Comparison of ENCODE assay signal across 8 cellular contexts in genomic region chr12:53221203-53222076, GRCh38. TPM values are rescaled to one million over a fixed set of nuclear protein-coding genes. Genes with fewer than 3 reads are reported as not detected.
DNase-seq lines count a peak whose midpoint lies in the region; TF ChIP-seq lines count a peak whose summit lies in the region.

No MANE protein-coding gene starts in this region.

- H3K36me3 Mint-ChIP-seq in neural progenitor cell, result no peaks in the 10 kb centered on the region

- no peaks in the 10 kb centered on the region for H4K20me1 ChIP-seq in neural progenitor cell (ENCODE audit: low read depth)

- H3K9ac ChIP-seq in neural progenitor cell, result no peak overlapping the region

- H3K27ac ChIP-seq in neural progenitor cell, result peak overlapping the region; percentile 87

- TF ChIP-seq CTCF in HFF-Myc (IDR thresholded peaks at IDR 0.05; ENCODE audit: low read depth, low read length, missing control alignments) (no peak), neural progenitor cell (IDR thresholded peaks at IDR 0.05) (peak; percentile 56)

- H3F3A ChIP-seq in neural progenitor cell (ENCODE audit: low read depth), result peaks cover 81% of the 10 kb centered on the region

- peaks cover 16% of the 10 kb centered on the region for H3K27me3 ChIP-seq in neural progenitor cell

- H3K9me3 Mint-ChIP-seq in neural progenitor cell, result no peaks in the 10 kb centered on the region

- peak overlapping the region; percentile 40 for H2AFZ ChIP-seq in neural progenitor cell (replicated peaks)

- peak overlapping the region; percentile 48 for H3K4me3 ChIP-seq in HFF-Myc (replicated peaks; ENCODE audit: low read depth, low read length)
- peak overlapping the region; percentile 51 for H3K4me3 ChIP-seq in neural progenitor cell

- peaks cover 34% of the 10 kb centered on the region for H3K79me2 ChIP-seq in neural progenitor cell (ENCODE audit: low read depth)

- H3K36me3 ChIP-seq in neural progenitor cell, result no peaks in the 10 kb centered on the region

- peak overlapping the region; percentile 77 for H3K4me2 ChIP-seq in neural progenitor cell

- H3K4me3 Mint-ChIP-seq in neural progenitor cell, result peak overlapping the region; percentile 91

- DNase-seq in NOMO-1 (lab: John Stamatoyannopoulos, UW; ENCODE audit: unreplicated experiment in 2 of 2) (peak; percentile 62 to 63), NOMO-1 treated with dmso at 0.1 percent for 144 hours (lab: John Stamatoyannopoulos, UW; ENCODE audit: unreplicated experiment) (no peak), HFF-Myc (ENCODE audit: extremely low read depth, low read depth) (no peak), NCI-H69 (lab: John Stamatoyannopoulos, UW) (peak; percentile 79), germinal center (ENCODE audit: low spot score) (peak; percentile 74), neural progenitor cell (ENCODE audit: low spot score) (peak; percentile 94), inferior parietal cortex (ENCODE audit: extremely low spot score) (no peak)
- DNase-seq in activated naive CD4-positive, alpha-beta T cell treated with Interleukin-2 at 50 U/mL for 16 hours, result peak; percentile 53

- H3K4me1 Mint-ChIP-seq in neural progenitor cell, result peaks cover 65% of the 10 kb centered on the region

- no peaks in the 10 kb centered on the region for H3K9me3 ChIP-seq in neural progenitor cell (ENCODE audit: low read depth)

- H3K27me3 Mint-ChIP-seq in neural progenitor cell (ENCODE audit: insufficient read depth, low read depth), result peaks cover 33% of the 10 kb centered on the region

- peaks cover 73% of the 10 kb centered on the region for H3K4me1 ChIP-seq in neural progenitor cell

- H3K27ac Mint-ChIP-seq in neural progenitor cell, result peak overlapping the region; percentile 15

RNA-seq across cellular contexts. Expression of gene RARG, which starts 10.6 kb away (rescaled TPM):
- 17.0 and 30.9 TPM in 2 replicates for total RNA-seq in neural progenitor cell (ENCODE audit: low replicate concordance)

RNA-seq across cellular contexts. Expression of gene ITGB7, which starts 14.4 kb away (rescaled TPM):
- 0.43 TPM in 1 of 2 replicates, not detected in the other for total RNA-seq in neural progenitor cell (ENCODE audit: low replicate concordance)

RNA-seq across cellular contexts. Expression of gene CSAD, which starts 40.7 kb away (rescaled TPM):
- 26.9 and 33.0 TPM in 2 replicates for total RNA-seq in neural progenitor cell (ENCODE audit: low replicate concordance)

RNA-seq across cellular contexts. Expression of gene ZNF740, which starts 40.9 kb away (rescaled TPM):
- total RNA-seq in neural progenitor cell (ENCODE audit: low replicate concordance), result 38.4 and 40.4 TPM in 2 replicates

RNA-seq across cellular contexts. Expression of gene ESPL1, which starts 46.7 kb away (rescaled TPM):
- 34.3 and 54.0 TPM in 2 replicates for total RNA-seq in neural progenitor cell (ENCODE audit: low replicate concordance)

Comparison
In these comparisons a context has a peak if more than half of its experiments do, and no peak if none do; other contexts are left out.
1. DNase-seq: peak in NOMO-1 (2 of 2), NCI-H69 (single experiment), activated naive CD4-positive, alpha-beta T cell treated with Interleukin-2 at 50 U/mL for 16 hours (single experiment), germinal center (single experiment) and neural progenitor cell (single experiment); none in NOMO-1 treated with dmso at 0.1 percent for 144 hours (single experiment), HFF-Myc (single experiment) and inferior parietal cortex (single experiment).